ENCODE assay signal across 8 cellular contexts in genomic region chr9:76394023-76394895, GRCh38. TPM values are rescaled to one million over a fixed set of nuclear protein-coding genes. Genes with fewer than 3 reads are reported as not detected.
A peak's percentile ranks its signal among the peaks of the same experiment; 100 is the strongest.
DNase-seq lines count a peak whose midpoint lies in the region; ATAC-seq, FAIRE-seq and TF ChIP-seq lines count a peak whose summit lies in the region.

RFK (minus strand) TSS chr9:76394426; CDS start chr9:76394171, 255 bp downstream.

- peaks cover 31% of the 10 kb centered on the region for H3K79me2 ChIP-seq in DOHH2 (ENCODE audit: control insufficient read depth, low read length)

- no peaks in the 10 kb centered on the region for H3K27me3 Mint-ChIP-seq in activated T-helper 2 cell treated with anti-CD3 and anti-CD28 coated beads, Interferon-gamma antibody, Interleukin-2, Interleukin-4, amounts not matched to agents 10 μg/mL and 5 μg/mL and 100 μg/mL, durations not matched to agents 14 hours and 24 hours and 36 hours (ENCODE audit: low read depth)
- H3K27me3 Mint-ChIP-seq in natural killer cell treated with Interleukin-12 subunit alpha and Interleukin-12 subunit beta and Interleukin-15 and Interleukin-18, amount 100 ng/mL, for 72 hours: peaks cover 0 to 2% of the 10 kb centered on the region in 2 donors
- H3K27me3 Mint-ChIP-seq in stimulated activated naive CD8-positive, alpha-beta T cell treated with anti-CD3 and anti-CD28 coated beads, Interleukin-15, Interleukin-2, amounts not matched to agents 100 ng/mL and 50 ng/mL, for 24 hours: no peaks in the 10 kb centered on the region

- H4K20me1 ChIP-seq in DOHH2 (ENCODE audit: control insufficient read depth, insufficient read depth, low read depth, low read length): no peaks in the 10 kb centered on the region

- H3K4me3 ChIP-seq in DOHH2 (ENCODE audit: low read length): peak within 1 kb of the TSS; percentile 99

- peaks cover 6% of the 10 kb centered on the region; the same call in 1 of the 2 replicates for H3K9me3 ChIP-seq in DOHH2 (ENCODE audit: control insufficient read depth, insufficient read depth, low read length)

- peak; percentile 55 for TF ChIP-seq CTCF in DOHH2 (IDR thresholded peaks at IDR 0.05; ENCODE audit: low read depth, low read length, poor library complexity, severe bottlenecking)

- H3K36me3 ChIP-seq in DOHH2 (ENCODE audit: control insufficient read depth, low read length): peaks cover 20% of the 10 kb centered on the region

- H3K4me3 Mint-ChIP-seq in activated T-helper 2 cell treated with anti-CD3 and anti-CD28 coated beads, Interferon-gamma antibody, Interleukin-2, Interleukin-4, amounts not matched to agents 10 μg/mL and 5 μg/mL and 100 μg/mL, durations not matched to agents 14 hours and 24 hours and 36 hours (ENCODE audit: low read depth): peak within 1 kb of the TSS; percentile 100
- H3K4me3 Mint-ChIP-seq in natural killer cell treated with Interleukin-12 subunit alpha and Interleukin-12 subunit beta and Interleukin-15 and Interleukin-18, amount 100 ng/mL, for 72 hours: peak within 1 kb of the TSS; percentile 99
- peak within 1 kb of the TSS; percentile 94 for H3K4me3 Mint-ChIP-seq in stimulated activated naive CD8-positive, alpha-beta T cell treated with anti-CD3 and anti-CD28 coated beads, Interleukin-15, Interleukin-2, amounts not matched to agents 100 ng/mL and 50 ng/mL, for 24 hours

- peak within 1 kb of the TSS; percentile 72 for H3K4me2 ChIP-seq in DOHH2 (ENCODE audit: low read length)

- FAIRE-seq in RCC 7860 (lab: Jason Lieb, UNC): no peak

- H3K27ac ChIP-seq in DOHH2 (ENCODE audit: low read depth, low read length): peak within 1 kb of the TSS; percentile 66

- peak; percentile 76 for ATAC-seq in GM21723 (IDR thresholded peaks at IDR 0.05; ENCODE audit: unreplicated experiment)
- ATAC-seq in natural killer cell treated with Interleukin-12 subunit alpha and Interleukin-12 subunit beta and Interleukin-15 and Interleukin-18, amount 100 ng/mL, for 72 hours: peak; percentile 94 to 96

- peaks cover 25% of the 10 kb centered on the region for H3K4me1 Mint-ChIP-seq in activated T-helper 2 cell treated with anti-CD3 and anti-CD28 coated beads, Interferon-gamma antibody, Interleukin-2, Interleukin-4, amounts not matched to agents 10 μg/mL and 5 μg/mL and 100 μg/mL, durations not matched to agents 14 hours and 24 hours and 36 hours (ENCODE audit: low read depth)
- peaks cover 20 to 30% of the 10 kb centered on the region in 2 donors for H3K4me1 Mint-ChIP-seq in natural killer cell treated with Interleukin-12 subunit alpha and Interleukin-12 subunit beta and Interleukin-15 and Interleukin-18, amount 100 ng/mL, for 72 hours (ENCODE audit: low read depth in 2 of 2)
- H3K4me1 Mint-ChIP-seq in stimulated activated naive CD8-positive, alpha-beta T cell treated with anti-CD3 and anti-CD28 coated beads, Interleukin-15, Interleukin-2, amounts not matched to agents 100 ng/mL and 50 ng/mL, for 24 hours (ENCODE audit: low read depth): peaks cover 39% of the 10 kb centered on the region

- peaks cover 2% of the 10 kb centered on the region; the same call in 1 of the 2 replicates for H3F3A ChIP-seq in DOHH2 (ENCODE audit: control insufficient read depth, insufficient read depth)

- H3K9me3 Mint-ChIP-seq in activated T-helper 2 cell treated with anti-CD3 and anti-CD28 coated beads, Interferon-gamma antibody, Interleukin-2, Interleukin-4, amounts not matched to agents 10 μg/mL and 5 μg/mL and 100 μg/mL, durations not matched to agents 14 hours and 24 hours and 36 hours: peaks cover 9% of the 10 kb centered on the region
- no peaks in the 10 kb centered on the region for H3K9me3 Mint-ChIP-seq in natural killer cell treated with Interleukin-12 subunit alpha and Interleukin-12 subunit beta and Interleukin-15 and Interleukin-18, amount 100 ng/mL, for 72 hours
- H3K9me3 Mint-ChIP-seq in stimulated activated naive CD8-positive, alpha-beta T cell treated with anti-CD3 and anti-CD28 coated beads, Interleukin-15, Interleukin-2, amounts not matched to agents 100 ng/mL and 50 ng/mL, for 24 hours: no peaks in the 10 kb centered on the region

- H3K27ac Mint-ChIP-seq in activated T-helper 2 cell treated with anti-CD3 and anti-CD28 coated beads, Interferon-gamma antibody, Interleukin-2, Interleukin-4, amounts not matched to agents 10 μg/mL and 5 μg/mL and 100 μg/mL, durations not matched to agents 14 hours and 24 hours and 36 hours: peak within 1 kb of the TSS; percentile 100
- peak within 1 kb of the TSS; percentile 97 to 99 for H3K27ac Mint-ChIP-seq in natural killer cell treated with Interleukin-12 subunit alpha and Interleukin-12 subunit beta and Interleukin-15 and Interleukin-18, amount 100 ng/mL, for 72 hours
- peak within 1 kb of the TSS; percentile 98 for H3K27ac Mint-ChIP-seq in stimulated activated naive CD8-positive, alpha-beta T cell treated with anti-CD3 and anti-CD28 coated beads, Interleukin-15, Interleukin-2, amounts not matched to agents 100 ng/mL and 50 ng/mL, for 24 hours

- no peaks in the 10 kb centered on the region for H3K27me3 ChIP-seq in DOHH2 (ENCODE audit: control insufficient read depth, low read length)

- intact Hi-C loops in activated T-helper 2 cell treated with anti-CD3 and anti-CD28 coated beads, Interferon-gamma antibody, Interleukin-2, Interleukin-4, amounts not matched to agents 10 μg/mL and 5 μg/mL and 100 μg/mL, durations not matched to agents 14 hours and 24 hours and 36 hours (cut with micrococcal nuclease): loop anchor here (1.0 to 10.0 kb wide), 8 partner anchors 31 to 781 kb away; partner anchors contain the start of genes PCSK5 and VPS13A

- H3K4me1 ChIP-seq in DOHH2 (ENCODE audit: control insufficient read depth, low read length): peaks cover 15% of the 10 kb centered on the region

- H3K9me2 ChIP-seq in DOHH2 (replicated peaks; ENCODE audit: control insufficient read depth, low read length): no peaks in the 10 kb centered on the region

- DNase-seq in KG1 (lab: John Stamatoyannopoulos, UW) (peak; percentile 78), RCC 7860 (ENCODE audit: low spot score) (peak; percentile 88), fibroblast of peridontal ligament (ENCODE audit: extremely low read depth) (peak; percentile 88)
- DNase-seq in activated T-helper 2 cell treated with anti-CD3 and anti-CD28 coated beads, Interferon-gamma antibody, Interleukin-2, Interleukin-4, amounts not matched to agents 10 μg/mL and 5 μg/mL and 100 μg/mL, durations not matched to agents 14 hours and 24 hours and 36 hours (ENCODE audit: low spot score): peak; percentile 89
- peak; percentile 91 for DNase-seq in natural killer cell treated with Interleukin-12 subunit alpha and Interleukin-12 subunit beta and Interleukin-15 and Interleukin-18, amount 100 ng/mL, for 72 hours (ENCODE audit: low spot score)

- peaks cover 30% of the 10 kb centered on the region for H3K36me3 Mint-ChIP-seq in activated T-helper 2 cell treated with anti-CD3 and anti-CD28 coated beads, Interferon-gamma antibody, Interleukin-2, Interleukin-4, amounts not matched to agents 10 μg/mL and 5 μg/mL and 100 μg/mL, durations not matched to agents 14 hours and 24 hours and 36 hours (ENCODE audit: low read depth)
- peaks cover 5% of the 10 kb centered on the region for H3K36me3 Mint-ChIP-seq in natural killer cell treated with Interleukin-12 subunit alpha and Interleukin-12 subunit beta and Interleukin-15 and Interleukin-18, amount 100 ng/mL, for 72 hours
- peaks cover 29% of the 10 kb centered on the region for H3K36me3 Mint-ChIP-seq in stimulated activated naive CD8-positive, alpha-beta T cell treated with anti-CD3 and anti-CD28 coated beads, Interleukin-15, Interleukin-2, amounts not matched to agents 100 ng/mL and 50 ng/mL, for 24 hours (ENCODE audit: low read depth)

RNA-seq across cellular contexts. Expression of gene RFK, which starts in this region (rescaled TPM):
- total RNA-seq in activated T-helper 2 cell treated with anti-CD3 and anti-CD28 coated beads, Interferon-gamma antibody, Interleukin-2, Interleukin-4, amounts not matched to agents 10 μg/mL and 5 μg/mL and 100 μg/mL, durations not matched to agents 14 hours and 24 hours and 36 hours: 14.9 and 17.1 TPM in 2 replicates
- total RNA-seq in natural killer cell treated with Interleukin-12 subunit alpha and Interleukin-12 subunit beta and Interleukin-15 and Interleukin-18, amount 100 ng/mL, for 72 hours: 10 to 100 TPM in 1 of 2 donors, 1 to 10 TPM in 1; 9.2 to 11.9 TPM

Comparison
In these comparisons a context has a peak if more than half of its experiments do, and no peak if none do; other contexts are left out.
1. Peak in every context shown above with its lines: DNase-seq, ATAC-seq, H3K4me3 ChIP-seq and H3K27ac ChIP-seq.